26 cellular contexts compared by ENCODE assay signal in the genomic region with DNA sequence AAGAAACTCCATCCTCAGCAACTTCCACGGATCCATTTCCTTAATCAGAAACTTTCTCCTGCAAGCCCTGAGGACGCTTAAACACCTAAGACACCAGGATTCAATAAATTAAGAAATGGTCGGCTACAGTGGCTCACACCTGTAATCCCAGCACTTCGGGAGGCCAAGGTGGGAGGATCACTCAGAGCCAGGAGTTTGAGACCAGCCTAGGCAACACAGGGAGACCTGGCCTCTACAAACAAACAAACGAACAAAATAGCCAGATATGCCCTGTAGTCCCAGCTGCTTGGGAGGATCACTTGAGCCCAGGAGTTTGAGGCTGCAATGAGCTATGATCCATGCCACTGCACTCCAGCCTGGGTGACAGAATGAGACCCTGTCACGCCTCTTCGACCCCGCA.
"Had no signal": no experiment of that assay in that cellular context is flagged by ENCODE, and none has a peak within 500 bp of the region (broad histone marks: within the 10 kb centered on the region; RNA-seq: fewer than 3 reads in every experiment).

No MANE protein-coding gene starts in this region.

- ATAC-seq: activated CD8-positive, alpha-beta memory T cell treated with anti-CD3 and anti-CD28 coated beads, Interleukin-2, amount 10 ng/mL, durations not matched to agents 7 days and 5 days; activated CD8-positive, alpha-beta T cell treated with anti-CD3 and anti-CD28 coated beads for 36 hours; activated naive CD8-positive, alpha-beta T cell treated with anti-CD3 and anti-CD28 coated beads, Interleukin-2, amount 50 U/mL, for 24 hours; body of pancreas; effector memory CD8-positive, alpha-beta T cell; mucosa of descending colon; T-cell had no signal

- H3K27me3 Mint-ChIP-seq: activated naive CD8-positive, alpha-beta T cell treated with anti-CD3 and anti-CD28 coated beads, Interleukin-2, amount 50 U/mL, for 24 hours; stimulated activated naive CD8-positive, alpha-beta T cell treated with anti-CD3 and anti-CD28 coated beads, Interleukin-15, Interleukin-2, amounts not matched to agents 100 ng/mL and 50 ng/mL, for 24 hours had no signal

- H3K36me3 Mint-ChIP-seq: activated CD8-positive, alpha-beta memory T cell treated with anti-CD3 and anti-CD28 coated beads, Interleukin-2, amount 10 ng/mL, durations not matched to agents 7 days and 5 days; memory B cell; T-cell had no signal

- DNase-seq: activated CD4-positive, alpha-beta T cell treated with anti-CD3 and anti-CD28 coated beads, Interleukin-2, amount 10 ng/mL, durations not matched to agents 7 days and 5 days; activated CD4-positive, CD25-positive, alpha-beta regulatory T cell treated with anti-CD3 and anti-CD28 coated beads, Interleukin-2, amount 50 U/mL, for 72 hours; activated CD8-positive, alpha-beta memory T cell treated with anti-CD3 and anti-CD28 coated beads, Interleukin-2, amount 10 ng/mL, durations not matched to agents 7 days and 5 days; activated CD8-positive, alpha-beta T cell treated with anti-CD3 and anti-CD28 coated beads for 36 hours; activated gamma-delta T cell; activated naive CD4-positive, alpha-beta T cell treated with anti-CD3 and anti-CD28 coated beads, Interleukin-2, amount 50 U/mL, for 16 hours; activated naive CD8-positive, alpha-beta T cell treated with anti-CD3 and anti-CD28 coated beads, Interleukin-2, amount 50 U/mL, for 24 hours; activated T-cell treated with anti-CD3 and anti-CD28 coated beads for 4 hours; anterior cingulate cortex; body of pancreas; caudate nucleus; effector memory CD8-positive, alpha-beta T cell; glutamatergic neuron; hippocampal formation; mucosa of descending colon; stimulated activated CD4-positive, alpha-beta T cell treated with anti-CD3 and anti-CD28 coated beads, Interleukin-12 subunit alpha, Interleukin-12 subunit beta, amount 100 ng/mL, for 4 hours; substantia nigra; T-cell; tibial artery had no signal

- H3K4me3 ChIP-seq: body of pancreas, esophagus muscularis mucosa, mucosa of descending colon, prostate gland, tibial artery had no signal

- H3K27ac Mint-ChIP-seq: activated CD4-positive, alpha-beta T cell treated with anti-CD3 and anti-CD28 coated beads, Interleukin-2, amount 10 ng/mL, durations not matched to agents 7 days and 5 days; activated CD8-positive, alpha-beta memory T cell treated with anti-CD3 and anti-CD28 coated beads, Interleukin-2, amount 10 ng/mL, durations not matched to agents 7 days and 5 days; activated CD8-positive, alpha-beta T cell treated with anti-CD3 and anti-CD28 coated beads for 36 hours; activated naive CD8-positive, alpha-beta T cell treated with anti-CD3 and anti-CD28 coated beads, Interleukin-2, amount 50 U/mL, for 24 hours; effector memory CD8-positive, alpha-beta T cell; memory B cell; stimulated activated naive CD8-positive, alpha-beta T cell treated with anti-CD3 and anti-CD28 coated beads, Interleukin-15, Interleukin-2, amounts not matched to agents 100 ng/mL and 50 ng/mL, for 24 hours; T-cell; T-helper 2 cell treated with Interferon-gamma antibody and Interleukin-4, amounts not matched to agents 5 μg/mL and 100 μg/mL, for 36 hours had no signal

- H3K9me3 Mint-ChIP-seq: activated CD4-positive, alpha-beta T cell treated with anti-CD3 and anti-CD28 coated beads, Interleukin-2, amount 10 ng/mL, durations not matched to agents 7 days and 5 days; activated CD8-positive, alpha-beta T cell treated with anti-CD3 and anti-CD28 coated beads for 36 hours; activated naive CD8-positive, alpha-beta T cell treated with anti-CD3 and anti-CD28 coated beads, Interleukin-2, amount 50 U/mL, for 24 hours; effector memory CD8-positive, alpha-beta T cell; memory B cell; neural crest cell; stimulated activated naive CD8-positive, alpha-beta T cell treated with anti-CD3 and anti-CD28 coated beads, Interleukin-15, Interleukin-2, amounts not matched to agents 100 ng/mL and 50 ng/mL, for 24 hours; T-cell; T-helper 2 cell treated with Interferon-gamma antibody and Interleukin-4, amounts not matched to agents 5 μg/mL and 100 μg/mL, for 36 hours had no signal

- H3K36me3 ChIP-seq: esophagus muscularis mucosa, prostate gland, tibial artery had no signal

- H3K4me3 Mint-ChIP-seq: activated CD4-positive, alpha-beta T cell treated with anti-CD3 and anti-CD28 coated beads, Interleukin-2, amount 10 ng/mL, durations not matched to agents 7 days and 5 days; activated CD8-positive, alpha-beta memory T cell treated with anti-CD3 and anti-CD28 coated beads, Interleukin-2, amount 10 ng/mL, durations not matched to agents 7 days and 5 days; activated CD8-positive, alpha-beta T cell treated with anti-CD3 and anti-CD28 coated beads for 36 hours; activated naive CD8-positive, alpha-beta T cell treated with anti-CD3 and anti-CD28 coated beads, Interleukin-2, amount 50 U/mL, for 24 hours; effector memory CD8-positive, alpha-beta T cell; memory B cell; neural crest cell; stimulated activated naive CD8-positive, alpha-beta T cell treated with anti-CD3 and anti-CD28 coated beads, Interleukin-15, Interleukin-2, amounts not matched to agents 100 ng/mL and 50 ng/mL, for 24 hours; T-cell; T-helper 2 cell treated with Interferon-gamma antibody and Interleukin-4, amounts not matched to agents 5 μg/mL and 100 μg/mL, for 36 hours had no signal

- H3K27ac ChIP-seq: body of pancreas, prostate gland, tibial artery, VCaP had no signal

- H3K4me1 ChIP-seq: body of pancreas, prostate gland had no signal

- H3K4me1 Mint-ChIP-seq: activated naive CD8-positive, alpha-beta T cell treated with anti-CD3 and anti-CD28 coated beads, Interleukin-2, amount 50 U/mL, for 24 hours; memory B cell; T-cell had no signal

- H3K27me3 ChIP-seq: body of pancreas, esophagus muscularis mucosa had no signal

- H3K9me3 ChIP-seq: body of pancreas, esophagus muscularis mucosa, mucosa of descending colon, prostate gland, tibial artery had no signal
